15 cellular contexts compared by ENCODE assay signal in genomic region chr20:43957392-43957791, GRCh38. TPM values are rescaled to one million over a fixed set of nuclear protein-coding genes. Genes with fewer than 3 reads are reported as not detected.
"Had no signal": no experiment of that assay in that cellular context is flagged by ENCODE, and none has a peak within 500 bp of the region (broad histone marks: within the 10 kb centered on the region; RNA-seq: fewer than 3 reads in every experiment).

No MANE protein-coding gene starts in this region.

- H3K27ac ChIP-seq: sigmoid colon, thoracic aorta, WERI-Rb-1 had no signal

- H3K36me3 ChIP-seq: sigmoid colon, thoracic aorta, WERI-Rb-1 had no signal

- H3K9me3 ChIP-seq: sigmoid colon, thoracic aorta had no signal

- H3K4me1 Mint-ChIP-seq: nephron had no signal

- ATAC-seq: left ventricle myocardium superior; stimulated activated memory B cell treated with anti-CD40 and anti-IgM and Interleukin-4, amounts not matched to agents 10 μg/mL and 1 μg/mL and 100 μg/mL, for 72 hours had no signal

- H3K27ac Mint-ChIP-seq: nephron; stimulated activated memory B cell treated with anti-CD40 and anti-IgM and Interleukin-4, amounts not matched to agents 10 μg/mL and 1 μg/mL and 100 μg/mL, for 72 hours had no signal

- H3K9me3 Mint-ChIP-seq: nephron had no signal

- H3K4me3 ChIP-seq: sigmoid colon, thoracic aorta had no signal

- FAIRE-seq: bronchial epithelial cell, frontal cortex had no signal

- DNase-seq: activated CD4-positive, alpha-beta T cell treated with anti-CD3 and anti-CD28 coated beads for 1 hour; activated gamma-delta T cell; cerebellar nuclear complex; effector CD4-positive, alpha-beta T cell; left ventricle myocardium superior; mesenchymal stem cell; sigmoid colon; stimulated activated CD4-positive, alpha-beta T cell treated with anti-CD3 and anti-CD28 coated beads, Interleukin-4, amount 100 ng/mL, for 24 hours; T-helper 2 cell; WERI-Rb-1 had no signal

- H3K4me3 Mint-ChIP-seq: nephron; stimulated activated memory B cell treated with anti-CD40 and anti-IgM and Interleukin-4, amounts not matched to agents 10 μg/mL and 1 μg/mL and 100 μg/mL, for 72 hours had no signal

RNA-seq across cellular contexts. Expression of gene TOX2, which starts 42.7 kb away (rescaled TPM):
- total RNA-seq: bronchial epithelial cell had no signal
